Comparison of ENCODE assay signal across 29 cellular contexts in genomic region chr7:77731716-77732115, GRCh38.
"Had no signal": no experiment of that assay in that cellular context is flagged by ENCODE, and none has a peak within 500 bp of the region (broad histone marks: within the 10 kb centered on the region; RNA-seq: fewer than 3 reads in every experiment).

No MANE protein-coding gene starts in this region.

- H3K27me3 Mint-ChIP-seq: activated CD4-positive, alpha-beta memory T cell treated with anti-CD3 and anti-CD28 coated beads, Interleukin-2, amount 10 ng/mL, durations not matched to agents 7 days and 5 days; activated CD4-positive, alpha-beta T cell treated with anti-CD3 and anti-CD28 coated beads, Interleukin-2, amount 10 ng/mL, durations not matched to agents 7 days and 5 days; activated naive CD4-positive, alpha-beta T cell treated with anti-CD3 and anti-CD28 coated beads, Interleukin-2, amount 10 ng/mL, durations not matched to agents 7 days and 5 days; activated naive CD8-positive, alpha-beta T cell treated with anti-CD3 and anti-CD28 coated beads, Interleukin-2, amount 10 ng/mL, durations not matched to agents 7 days and 5 days; activated T-helper 17 cell treated with anti-CD3 and anti-CD28 coated beads, Interleukin-2, amount 50 U/mL, for 72 hours had no signal

- H3K36me3 ChIP-seq: adrenal gland, breast epithelium, Peyer's patch, SJSA1 had no signal

- DNase-seq: activated CD4-positive, alpha-beta memory T cell treated with anti-CD3 and anti-CD28 coated beads, Interleukin-2, amount 10 ng/mL, durations not matched to agents 7 days and 5 days; activated CD4-positive, alpha-beta T cell treated with anti-CD3 and anti-CD28 coated beads, Interleukin-2, amount 10 ng/mL, durations not matched to agents 7 days and 5 days; activated CD4-positive, CD25-positive, alpha-beta regulatory T cell; activated gamma-delta T cell; activated naive CD4-positive, alpha-beta T cell treated with anti-CD3 and anti-CD28 coated beads, Interleukin-2, amount 10 ng/mL, durations not matched to agents 7 days and 5 days; activated naive CD8-positive, alpha-beta T cell treated with anti-CD3 and anti-CD28 coated beads, Interleukin-2, amount 10 ng/mL, durations not matched to agents 7 days and 5 days; activated T-cell treated with anti-CD3 and anti-CD28 coated beads for 4 hours; activated T-cell treated with anti-CD3 and anti-CD28 coated beads, Interleukin-2, amount 50 U/mL, for 48 hours; adrenal gland; anterior cingulate cortex; caudate nucleus; MV-4-11; NCI-H1105; NCI-H1436; NCI-H1694 treated with DMSO at 0.1 percent for 48 hours; NCI-H2029 treated with DMSO at 0.1 percent for 48 hours; NCI-H345; NCI-H510A; NCI-H526 treated with DMSO at 0.1 percent for 48 hours; NK-92 treated with Interleukin-12 subunit alpha and Interleukin-12 subunit beta, amount 100 ng/mL, for 24 hours; Peyer's patch; SHP77; T-helper 2 cell; T1000 had no signal

- H3K27ac Mint-ChIP-seq: activated CD4-positive, alpha-beta memory T cell treated with anti-CD3 and anti-CD28 coated beads, Interleukin-2, amount 10 ng/mL, durations not matched to agents 7 days and 5 days; activated CD4-positive, alpha-beta T cell treated with anti-CD3 and anti-CD28 coated beads, Interleukin-2, amount 10 ng/mL, durations not matched to agents 7 days and 5 days; activated naive CD4-positive, alpha-beta T cell treated with anti-CD3 and anti-CD28 coated beads, Interleukin-2, amount 10 ng/mL, durations not matched to agents 7 days and 5 days; activated naive CD8-positive, alpha-beta T cell treated with anti-CD3 and anti-CD28 coated beads, Interleukin-2, amount 10 ng/mL, durations not matched to agents 7 days and 5 days; activated T-helper 17 cell treated with anti-CD3 and anti-CD28 coated beads, Interleukin-2, amount 50 U/mL, for 72 hours had no signal

- FAIRE-seq: TTC549 had no signal

- H3K4me3 Mint-ChIP-seq: activated CD4-positive, alpha-beta memory T cell treated with anti-CD3 and anti-CD28 coated beads, Interleukin-2, amount 10 ng/mL, durations not matched to agents 7 days and 5 days; activated CD4-positive, alpha-beta T cell treated with anti-CD3 and anti-CD28 coated beads, Interleukin-2, amount 10 ng/mL, durations not matched to agents 7 days and 5 days; activated naive CD4-positive, alpha-beta T cell treated with anti-CD3 and anti-CD28 coated beads, Interleukin-2, amount 10 ng/mL, durations not matched to agents 7 days and 5 days; activated naive CD8-positive, alpha-beta T cell treated with anti-CD3 and anti-CD28 coated beads, Interleukin-2, amount 10 ng/mL, durations not matched to agents 7 days and 5 days; activated T-helper 17 cell treated with anti-CD3 and anti-CD28 coated beads, Interleukin-2, amount 50 U/mL, for 72 hours had no signal

- ATAC-seq: activated T-helper 17 cell treated with anti-CD3 and anti-CD28 coated beads, Interleukin-2, amount 50 U/mL, for 72 hours had no signal

- H3K4me3 ChIP-seq: adrenal gland, breast epithelium, Peyer's patch, SJSA1 had no signal

- H3K9me3 Mint-ChIP-seq: activated CD4-positive, alpha-beta memory T cell treated with anti-CD3 and anti-CD28 coated beads, Interleukin-2, amount 10 ng/mL, durations not matched to agents 7 days and 5 days; activated CD4-positive, alpha-beta T cell treated with anti-CD3 and anti-CD28 coated beads, Interleukin-2, amount 10 ng/mL, durations not matched to agents 7 days and 5 days; activated naive CD4-positive, alpha-beta T cell treated with anti-CD3 and anti-CD28 coated beads, Interleukin-2, amount 10 ng/mL, durations not matched to agents 7 days and 5 days; activated naive CD8-positive, alpha-beta T cell treated with anti-CD3 and anti-CD28 coated beads, Interleukin-2, amount 10 ng/mL, durations not matched to agents 7 days and 5 days; activated T-helper 17 cell treated with anti-CD3 and anti-CD28 coated beads, Interleukin-2, amount 50 U/mL, for 72 hours had no signal

- H3K27me3 ChIP-seq: adrenal gland, breast epithelium, Peyer's patch, SJSA1 had no signal

- H3K9me3 ChIP-seq: adrenal gland, breast epithelium, Peyer's patch, SJSA1 had no signal

- H3K27ac ChIP-seq: adrenal gland, breast epithelium, KMS-11, Peyer's patch, SJSA1 had no signal
